In genomic region chr1:149285645-149286044, GRCh38 we compare ENCODE assay signal across 7 cellular contexts.
A peak's percentile ranks its signal among the peaks of the same experiment; 100 is the strongest.
DNase-seq lines count a peak whose midpoint lies in the region; ATAC-seq and TF ChIP-seq lines count a peak whose summit lies in the region.
"Not testable (repeated sequence)": the region's sequence is repeated elsewhere in the genome, so short reads cannot be mapped to it uniquely, and the experiment has no call there.

No MANE protein-coding gene starts in this region.

- ATAC-seq in HCT116 (peak; percentile 91), activated B cell treated with CpG ODN at 0.5 μM for 24 hours (ENCODE audit: low read depth) (peak; percentile 97), left ventricle myocardium superior (peak; percentile 95)
- ATAC-seq in central memory CD8-positive, alpha-beta T cell (replicated peaks; ENCODE audit: extremely low read depth, poor library complexity, severe bottlenecking) = peak; percentile 99

- not testable (repeated sequence) for H3K4me3 ChIP-seq in HCT116 (replicated peaks in 1 of 2; ENCODE audit: low read depth in 1 of 2, low read length in 2 of 2)
- peak overlapping the region; percentile 36 for H3K4me3 ChIP-seq in neural progenitor cell

- H3K36me3 ChIP-seq in HCT116 (ENCODE audit: control insufficient read depth in 1 of 2, insufficient read depth in 2 of 2, low read length in 2 of 2); neural progenitor cell: not testable (repeated sequence)

- H3K9ac ChIP-seq in HCT116 (ENCODE audit: low read length); neural progenitor cell: not testable (repeated sequence)

- H3K4me3 Mint-ChIP-seq in activated B cell treated with CpG ODN at 0.5 μM for 24 hours (peak overlapping the region; percentile 80), neural progenitor cell (peak overlapping the region; percentile 86)
- peak overlapping the region; percentile 60 for H3K4me3 Mint-ChIP-seq in activated T-helper 2 cell treated with anti-CD3 and anti-CD28 coated beads, Interferon-gamma antibody, Interleukin-2, Interleukin-4, amounts not matched to agents 10 μg/mL and 5 μg/mL and 100 μg/mL, durations not matched to agents 14 hours and 24 hours and 36 hours (ENCODE audit: low read depth)
- H3K4me3 Mint-ChIP-seq in central memory CD8-positive, alpha-beta T cell = peak overlapping the region; percentile 74

- not testable (repeated sequence) for H3K9me2 ChIP-seq in HCT116 (ENCODE audit: insufficient read depth)

- TF ChIP-seq CTCF in HCT116 (IDR thresholded peaks at IDR 0.05 in 2 of 3, conservative IDR thresholded peaks at IDR 0.05 in 1 of 3; ENCODE audit: borderline replicate concordance in 1 of 3, insufficient read depth in 1 of 3, low read depth in 2 of 3, low read length in 2 of 3); activated B cell treated with CpG ODN at 0.5 μM for 24 hours (IDR thresholded peaks at IDR 0.05); neural progenitor cell (IDR thresholded peaks at IDR 0.05): not testable (repeated sequence)

- H3K4me2 ChIP-seq in HCT116 (ENCODE audit: low read length) = not testable (repeated sequence)
- peak overlapping the region; percentile 68 for H3K4me2 ChIP-seq in neural progenitor cell

- not testable (repeated sequence) for TF ChIP-seq RAD21 in HCT116 (IDR thresholded peaks at IDR 0.05; ENCODE audit: low read depth)

- H3K27ac Mint-ChIP-seq in activated B cell treated with CpG ODN at 0.5 μM for 24 hours; activated T-helper 2 cell treated with anti-CD3 and anti-CD28 coated beads, Interferon-gamma antibody, Interleukin-2, Interleukin-4, amounts not matched to agents 10 μg/mL and 5 μg/mL and 100 μg/mL, durations not matched to agents 14 hours and 24 hours and 36 hours; central memory CD8-positive, alpha-beta T cell (ENCODE audit: low read depth); neural progenitor cell: not testable (repeated sequence)

- not testable (repeated sequence) for H3K79me2 ChIP-seq in HCT116 (ENCODE audit: insufficient read depth, low read length); neural progenitor cell (ENCODE audit: low read depth)

- H3K36me3 Mint-ChIP-seq in activated B cell treated with CpG ODN at 0.5 μM for 24 hours (ENCODE audit: low read depth); activated T-helper 2 cell treated with anti-CD3 and anti-CD28 coated beads, Interferon-gamma antibody, Interleukin-2, Interleukin-4, amounts not matched to agents 10 μg/mL and 5 μg/mL and 100 μg/mL, durations not matched to agents 14 hours and 24 hours and 36 hours (ENCODE audit: low read depth); central memory CD8-positive, alpha-beta T cell (ENCODE audit: insufficient read depth); neural progenitor cell: not testable (repeated sequence)

- intact Hi-C loops in HCT116 (cut with micrococcal nuclease); activated B cell treated with CpG ODN at 0.5 μM for 24 hours (cut with micrococcal nuclease); activated T-helper 2 cell treated with anti-CD3 and anti-CD28 coated beads, Interferon-gamma antibody, Interleukin-2, Interleukin-4, amounts not matched to agents 10 μg/mL and 5 μg/mL and 100 μg/mL, durations not matched to agents 14 hours and 24 hours and 36 hours (cut with micrococcal nuclease); left ventricle myocardium superior (cut with micrococcal nuclease): not testable (repeated sequence)

- BruUV-seq in HCT116 (replicated peaks; lab: Mats Ljungman, UMichigan) = not testable (repeated sequence)

- H3K9me3 Mint-ChIP-seq in activated B cell treated with CpG ODN at 0.5 μM for 24 hours; activated T-helper 2 cell treated with anti-CD3 and anti-CD28 coated beads, Interferon-gamma antibody, Interleukin-2, Interleukin-4, amounts not matched to agents 10 μg/mL and 5 μg/mL and 100 μg/mL, durations not matched to agents 14 hours and 24 hours and 36 hours; central memory CD8-positive, alpha-beta T cell; neural progenitor cell: not testable (repeated sequence)

- H3K27me3 ChIP-seq in HCT116 (ENCODE audit: insufficient read depth, low read length); neural progenitor cell: not testable (repeated sequence)

- not testable (repeated sequence) for H3K4me1 Mint-ChIP-seq in activated B cell treated with CpG ODN at 0.5 μM for 24 hours; activated T-helper 2 cell treated with anti-CD3 and anti-CD28 coated beads, Interferon-gamma antibody, Interleukin-2, Interleukin-4, amounts not matched to agents 10 μg/mL and 5 μg/mL and 100 μg/mL, durations not matched to agents 14 hours and 24 hours and 36 hours (ENCODE audit: low read depth); central memory CD8-positive, alpha-beta T cell; neural progenitor cell

- H4K20me1 ChIP-seq in HCT116 (ENCODE audit: insufficient read depth); neural progenitor cell (ENCODE audit: low read depth): not testable (repeated sequence)

- POLR2A ChIA-PET in HCT116 (lab: Charles Lee); activated B cell treated with CpG ODN at 0.5 μM for 24 hours (lab: Charles Lee): not testable (repeated sequence)

- DNase-seq in HCT116 (ENCODE audit: low read depth, low spot score); activated T-helper 2 cell treated with anti-CD3 and anti-CD28 coated beads, Interferon-gamma antibody, Interleukin-2, Interleukin-4, amounts not matched to agents 10 μg/mL and 5 μg/mL and 100 μg/mL, durations not matched to agents 14 hours and 24 hours and 36 hours (ENCODE audit: low spot score); left ventricle myocardium superior; neural progenitor cell (ENCODE audit: low spot score): not testable (repeated sequence)
- peak; percentile 21 for DNase-seq in activated B cell treated with CpG ODN at 0.5 μM for 24 hours
- DNase-seq in central memory CD8-positive, alpha-beta T cell (ENCODE audit: low spot score in 2 of 2) = peak in 1 of 2 donors; percentile 11
- DNase-seq in stimulated activated CD4-positive, alpha-beta T cell treated with anti-CD3 and anti-CD28 coated beads, Interleukin-4, amount 100 ng/mL, for 4 hours = peak; percentile 30 to 79

- not testable (repeated sequence) for H3K27ac ChIP-seq in HCT116 (ENCODE audit: low read depth, low read length); neural progenitor cell

- RAD21 ChIA-PET in HCT116 (lab: Charles Lee; ENCODE audit: low non-redundant PET in 1 of 2, low total read pairs in 2 of 2, uncharacterized antibody in 2 of 2, unreplicated experiment in 2 of 2) = not testable (repeated sequence)

- not testable (repeated sequence) for H2AFZ ChIP-seq in HCT116 (ENCODE audit: low read depth, low read length, poor library complexity, severe bottlenecking); neural progenitor cell (replicated peaks)

- not testable (repeated sequence) for TF ChIP-seq POLR2A in HCT116 (IDR thresholded peaks at IDR 0.05; ENCODE audit: borderline replicate concordance, extremely low read depth, insufficient read depth, insufficient read length)

- CTCF ChIA-PET in HCT116 (lab: Charles Lee); activated B cell treated with CpG ODN at 0.5 μM for 24 hours (lab: Charles Lee): not testable (repeated sequence)

- H3K4me1 ChIP-seq in HCT116 (ENCODE audit: control insufficient read depth in 1 of 2, insufficient read depth in 2 of 2, low read length in 2 of 2); neural progenitor cell: not testable (repeated sequence)

- H3K27me3 Mint-ChIP-seq in activated B cell treated with CpG ODN at 0.5 μM for 24 hours; activated T-helper 2 cell treated with anti-CD3 and anti-CD28 coated beads, Interferon-gamma antibody, Interleukin-2, Interleukin-4, amounts not matched to agents 10 μg/mL and 5 μg/mL and 100 μg/mL, durations not matched to agents 14 hours and 24 hours and 36 hours (ENCODE audit: low read depth); central memory CD8-positive, alpha-beta T cell; neural progenitor cell (ENCODE audit: insufficient read depth, low read depth): not testable (repeated sequence)

- H3F3A ChIP-seq in neural progenitor cell (ENCODE audit: low read depth) = not testable (repeated sequence)

- H3K9me3 ChIP-seq in HCT116 (ENCODE audit: control insufficient read depth in 1 of 2, insufficient read depth in 1 of 2, low read depth in 1 of 2, low read length in 2 of 2); neural progenitor cell (ENCODE audit: low read depth): not testable (repeated sequence)
